Comparison of ENCODE assay signal across 15 cellular contexts in genomic region chr12:100401660-100402059, GRCh38. TPM values are rescaled to one million over a fixed set of nuclear protein-coding genes. Genes with fewer than 3 reads are reported as not detected.
A peak's percentile ranks its signal among the peaks of the same experiment; 100 is the strongest.
DNase-seq lines count a peak whose midpoint lies in the region; ATAC-seq, FAIRE-seq and TF ChIP-seq lines count a peak whose summit lies in the region.
"Had no signal": no experiment of that assay in that cellular context is flagged by ENCODE, and none has a peak within 500 bp of the region (broad histone marks: within the 10 kb centered on the region; RNA-seq: fewer than 3 reads in every experiment).

No MANE protein-coding gene starts in this region.

- H3K9me1 ChIP-seq in endothelial cell of umbilical vein (replicated peaks; ENCODE audit: control insufficient read depth, extremely low read depth, insufficient read depth, low read length) = no peaks in the 10 kb centered on the region

- H3K4me1 Mint-ChIP-seq in Calu3 (ENCODE audit: low read depth, unreplicated experiment) = peaks cover 37% of the 10 kb centered on the region
- H3K4me1 Mint-ChIP-seq in activated CD4-positive, alpha-beta memory T cell treated with anti-CD3 and anti-CD28 coated beads for 36 hours (ENCODE audit: low read depth) = no peaks in the 10 kb centered on the region

- no peak overlapping the region for H2AK5ac ChIP-seq in mesendoderm (ENCODE audit: low read length)

- CTCF ChIA-PET in Calu3 (lab: Charles Lee) (interaction anchor here (0.7 kb wide), 1 partner anchor 120 kb away, joined by 6 read pairs; no protein-coding TSS in a partner anchor), endothelial cell of umbilical vein (lab: Charles Lee) (interaction anchor here (1.3 to 2.8 kb wide), 2 partner anchors 14 to 167 kb away, joined by 3 to 11 read pairs; no protein-coding TSS in a partner anchor)
- CTCF ChIA-PET in activated CD4-positive, alpha-beta memory T cell treated with anti-CD3 and anti-CD28 coated beads for 36 hours (lab: Charles Lee) = no interaction called here

- H4K5ac ChIP-seq in mesendoderm (ENCODE audit: low read length) = no peak overlapping the region

- H3K79me2 ChIP-seq in endothelial cell of umbilical vein (ENCODE audit: control insufficient read depth, insufficient read depth, low read length) = no peaks in the 10 kb centered on the region
- no peaks in the 10 kb centered on the region for H3K79me2 ChIP-seq in mesendoderm (ENCODE audit: control insufficient read depth, insufficient read depth, low read length)

- H3K27me3 ChIP-seq in MG63 (no peaks in the 10 kb centered on the region), endothelial cell of umbilical vein (ENCODE audit: control insufficient read depth in 2 of 2, insufficient read depth in 2 of 2, low read length in 2 of 2) (no peaks in the 10 kb centered on the region), mesendoderm (ENCODE audit: insufficient read depth, low read length, poor library complexity) (no peaks in the 10 kb centered on the region)

- H3K4ac ChIP-seq in mesendoderm (ENCODE audit: low read depth, low read length) = no peak overlapping the region

- no peak overlapping the region for H4K8ac ChIP-seq in mesendoderm (ENCODE audit: low read depth, low read length)

- peak; percentile 59 for FAIRE-seq in endothelial cell of umbilical vein (lab: Jason Lieb, UNC)

- no peaks in the 10 kb centered on the region for H3K9me3 ChIP-seq in MG63
- no peaks in the 10 kb centered on the region for H3K9me3 ChIP-seq in endothelial cell of umbilical vein (replicated peaks; ENCODE audit: control insufficient read depth, insufficient read depth, low read length)
- H3K9me3 ChIP-seq: prostate gland had no signal

- H3K27ac Mint-ChIP-seq in Calu3 (ENCODE audit: unreplicated experiment) = peak overlapping the region; percentile 74
- H3K27ac Mint-ChIP-seq in activated CD4-positive, alpha-beta memory T cell treated with anti-CD3 and anti-CD28 coated beads for 36 hours = no peak overlapping the region

- H3K4me2 ChIP-seq in endothelial cell of umbilical vein (ENCODE audit: insufficient read depth, low read length) (no peak overlapping the region), mesendoderm (ENCODE audit: low read length) (no peak overlapping the region)
- H3K4me2 ChIP-seq: KMS-11 had no signal

- no peaks in the 10 kb centered on the region for H3K79me1 ChIP-seq in mesendoderm (ENCODE audit: low read length)

- intact Hi-C loops in Calu3 (cut with micrococcal nuclease; ENCODE audit: unreplicated experiment) = no loop called here
- intact Hi-C loops in endothelial cell of umbilical vein (cut with micrococcal nuclease) = loop anchor here (5.0 to 10.0 kb wide), 3 partner anchors 151 to 347 kb away; no protein-coding TSS in a partner anchor
- intact Hi-C loops in activated CD4-positive, alpha-beta memory T cell treated with anti-CD3 and anti-CD28 coated beads for 36 hours (cut with micrococcal nuclease) = no loop called here

- H3K56ac ChIP-seq in mesendoderm (ENCODE audit: low read length) = no peak overlapping the region

- POLR2A ChIA-PET in endothelial cell of umbilical vein (lab: Charles Lee) = no interaction called here
- POLR2A ChIA-PET in activated CD4-positive, alpha-beta memory T cell treated with anti-CD3 and anti-CD28 coated beads for 36 hours (lab: Charles Lee) = no interaction called here

- H3K4me3 ChIP-seq in MG63 = no peak overlapping the region
- no peak overlapping the region for H3K4me3 ChIP-seq in endothelial cell of umbilical vein (replicated peaks in 1 of 3; ENCODE audit: insufficient read depth in 1 of 3, low read depth in 1 of 3, low read length in 3 of 3)
- H3K4me3 ChIP-seq in mesendoderm (ENCODE audit: low read length) = no peak overlapping the region
- H3K4me3 ChIP-seq: prostate gland had no signal

- no peak overlapping the region for H3K23ac ChIP-seq in mesendoderm (ENCODE audit: low read length)

- peak; percentile 45 for DNase-seq in Calu3
- DNase-seq in MG63 = peak; percentile 31
- DNase-seq in endothelial cell of umbilical vein (ENCODE audit: low read depth, low spot score) = peak; percentile 35
- DNase-seq in mesendoderm = peak; percentile 2
- no peak for DNase-seq in NCI-H146 treated with DMSO at 0.1 percent for 48 hours (lab: John Stamatoyannopoulos, UW; ENCODE audit: unreplicated experiment)
- no peak for DNase-seq in T-helper 1 cell
- DNase-seq in activated CD4-positive, alpha-beta memory T cell treated with anti-CD3 and anti-CD28 coated beads for 36 hours = no peak
- DNase-seq: activated CD4-positive, CD25-positive, alpha-beta regulatory T cell; activated T-cell treated with anti-CD3 and anti-CD28 coated beads for 4 hours; C1 segment of cervical spinal cord; NCI-H2029 treated with DMSO at 0.1 percent for 48 hours; stimulated activated CD4-positive, alpha-beta T cell treated with anti-CD3 and anti-CD28 coated beads, Interleukin-1b, Interleukin-23, amount 100 ng/mL, for 48 hours had no signal

- no TSS peak for BruUV-seq in Calu3 (replicated peaks; lab: Mats Ljungman, UMichigan)
- no TSS peak for BruUV-seq in endothelial cell of umbilical vein (replicated peaks; lab: Mats Ljungman, UMichigan)

- no peaks in the 10 kb centered on the region for H3K36me3 Mint-ChIP-seq in Calu3 (ENCODE audit: insufficient read depth, unreplicated experiment)
- no peaks in the 10 kb centered on the region for H3K36me3 Mint-ChIP-seq in activated CD4-positive, alpha-beta memory T cell treated with anti-CD3 and anti-CD28 coated beads for 36 hours

- H3K4me3 Mint-ChIP-seq in Calu3 (ENCODE audit: low read depth, unreplicated experiment) = no peak overlapping the region
- H3K4me3 Mint-ChIP-seq in activated CD4-positive, alpha-beta memory T cell treated with anti-CD3 and anti-CD28 coated beads for 36 hours = no peak overlapping the region

- H4K20me1 ChIP-seq in endothelial cell of umbilical vein (replicated peaks; ENCODE audit: control insufficient read depth, extremely low read depth, insufficient read depth, low read length) = no peaks in the 10 kb centered on the region

- no peak overlapping the region for H2BK5ac ChIP-seq in mesendoderm (ENCODE audit: low read length)

- no peak overlapping the region for H3K18ac ChIP-seq in mesendoderm (ENCODE audit: low read length)

- H3K36me3 ChIP-seq in MG63 = no peaks in the 10 kb centered on the region
- no peaks in the 10 kb centered on the region for H3K36me3 ChIP-seq in endothelial cell of umbilical vein (ENCODE audit: control insufficient read depth in 2 of 2, extremely low read depth in 1 of 2, insufficient read depth in 2 of 2, low read length in 2 of 2)
- H3K36me3 ChIP-seq in mesendoderm (ENCODE audit: control insufficient read depth, insufficient read depth, low read length) = no peaks in the 10 kb centered on the region
- H3K36me3 ChIP-seq: prostate gland had no signal

- no peaks in the 10 kb centered on the region for H3K27me3 Mint-ChIP-seq in Calu3 (ENCODE audit: unreplicated experiment)
- H3K27me3 Mint-ChIP-seq in activated CD4-positive, alpha-beta memory T cell treated with anti-CD3 and anti-CD28 coated beads for 36 hours = peaks cover under 1% of the 10 kb centered on the region

- no peak overlapping the region for H3K27ac ChIP-seq in endothelial cell of umbilical vein (ENCODE audit: insufficient read depth, low read depth, low read length)
- no peak overlapping the region for H3K27ac ChIP-seq in mesendoderm (ENCODE audit: low read depth, low read length)
- H3K27ac ChIP-seq: KMS-11, prostate gland had no signal

- no peak overlapping the region for H2AFZ ChIP-seq in endothelial cell of umbilical vein (ENCODE audit: low read depth, low read length)

- TF ChIP-seq CTCF in Calu3 (IDR thresholded peaks at IDR 0.05; ENCODE audit: unreplicated experiment) (no peak), endothelial cell of umbilical vein (IDR thresholded peaks at IDR 0.05; ENCODE audit: extremely low read depth in 1 of 2, insufficient read depth in 1 of 2, low read depth in 1 of 2, low read length in 2 of 2) (no peak)

- H2BK15ac ChIP-seq in mesendoderm (replicated peaks; ENCODE audit: low read depth) = no peak overlapping the region

- no peak for TF ChIP-seq POLR2A in endothelial cell of umbilical vein (IDR thresholded peaks at IDR 0.05; ENCODE audit: low read depth, low read length)

- dilution Hi-C loops in endothelial cell of umbilical vein (cut with MboI; ENCODE audit: extremely low pct_ligation_motif_present, low sequenced_read_pairs) = no loop called here

- H3K4me1 ChIP-seq in endothelial cell of umbilical vein (ENCODE audit: control insufficient read depth, extremely low read depth, insufficient read depth, low read length) (no peaks in the 10 kb centered on the region), mesendoderm (ENCODE audit: control insufficient read depth, low read depth, low read length) (no peaks in the 10 kb centered on the region)
- H3K4me1 ChIP-seq: prostate gland had no signal

- no peak for ATAC-seq in GM19324 (IDR thresholded peaks at IDR 0.05; ENCODE audit: low FRiP score, unreplicated experiment)

- H3K9ac ChIP-seq in endothelial cell of umbilical vein (replicated peaks; ENCODE audit: extremely low read depth, insufficient read depth, low read length) (no peak overlapping the region), mesendoderm (ENCODE audit: low read length) (no peak overlapping the region)
- H3K9ac ChIP-seq: KMS-11 had no signal

- no peak overlapping the region for H2BK120ac ChIP-seq in mesendoderm (ENCODE audit: low read depth, low read length)

- H3K9me3 Mint-ChIP-seq in Calu3 (ENCODE audit: low read depth, unreplicated experiment) = no peaks in the 10 kb centered on the region
- H3K9me3 Mint-ChIP-seq in activated CD4-positive, alpha-beta memory T cell treated with anti-CD3 and anti-CD28 coated beads for 36 hours = no peaks in the 10 kb centered on the region

TF ChIP-seq in endothelial cell of umbilical vein, 7 proteins besides CTCF, POLR2A, EP300 and RAD21:
- no peak for TF ChIP-seq JUN (IDR thresholded peaks at IDR 0.05; ENCODE audit: borderline replicate concordance, insufficient read depth, insufficient read length, low read depth)

RNA-seq across cellular contexts. Expression of gene SLC17A8, which starts 44.8 kb away (rescaled TPM):
- total RNA-seq in Calu3 (2022) = not detected in 2 replicates
- total RNA-seq in MG63 (2014; rRNA removed; shearing (Covaris generic); ENCODE audit: low replicate concordance) = not detected in 2 replicates
- total RNA-seq in endothelial cell of umbilical vein = not detected in 2 replicates
- not detected in 2 replicates for polyA plus RNA-seq in endothelial cell of umbilical vein
- polyA plus RNA-seq in endothelial cell of umbilical vein (2011; cell fraction: cytosol; rRNA removed) = not detected in 2 replicates
- polyA plus RNA-seq in endothelial cell of umbilical vein (2011; cell fraction: nucleus; rRNA removed) = not detected in 2 replicates
- polyA plus RNA-seq in endothelial cell of umbilical vein (2012) = not detected in 2 replicates
- polyA minus RNA-seq in endothelial cell of umbilical vein = not detected in 2 replicates
- polyA minus RNA-seq in endothelial cell of umbilical vein (2011; cell fraction: cytosol; rRNA and poly(A)+ RNA removed) = not detected
- not detected in 2 replicates for polyA minus RNA-seq in endothelial cell of umbilical vein (2011; cell fraction: nucleus; rRNA and poly(A)+ RNA removed)
- 0.03 TPM for polyA plus RNA-seq in mesendoderm (2013, experiment 1 of 2)
- polyA plus RNA-seq in mesendoderm (2013, experiment 2 of 2) = 0.03 TPM
- total RNA-seq in activated CD4-positive, alpha-beta memory T cell treated with anti-CD3 and anti-CD28 coated beads for 36 hours = not detected
- total RNA-seq: prostate gland had no signal

Comparison
In these comparisons a context has a peak if more than half of its experiments do, and no peak if none do; other contexts are left out.
1. DNase-seq: peak in Calu3 (single experiment), MG63 (single experiment), endothelial cell of umbilical vein (single experiment) and mesendoderm (single experiment); none in NCI-H146 treated with DMSO at 0.1 percent for 48 hours (single experiment), T-helper 1 cell (0 of 5) and activated CD4-positive, alpha-beta memory T cell treated with anti-CD3 and anti-CD28 coated beads for 36 hours (single experiment).